ENCODE assay signal across 1 cellular context in genomic region chr2:2613279-2614199, GRCh38.
TF ChIP-seq lines count a peak whose summit lies in the region.

No MANE protein-coding gene starts in this region.

TF ChIP-seq in HepG2, 621 proteins besides CTCF, POLR2A, EP300 and RAD21 (continued from another document and continues in another):
- TF ChIP-seq HINFP (CRISPR knock-in tag; IDR thresholded peaks at IDR 0.05; ENCODE audit: low read depth) (0 out of 2 replicates have a peak, but pooled peaks have one; percentile 40), KDM3A (CRISPR knock-in tag; IDR thresholded peaks at IDR 0.05; ENCODE audit: low read depth) (no peak), ZNF263 (CRISPR knock-in tag; IDR thresholded peaks at IDR 0.05) (peak; percentile 23; the same call in 1 of the 2 replicates), POLR2AphosphoS5 (IDR thresholded peaks at IDR 0.05; ENCODE audit: low read depth, low read length) (peak; percentile 33; the same call in 1 of the 2 replicates), ZNF574 (CRISPR knock-in tag; IDR thresholded peaks at IDR 0.05) (peak; percentile 90), TOE1 (CRISPR knock-in tag; IDR thresholded peaks at IDR 0.05) (no peak), HES4 (CRISPR knock-in tag; IDR thresholded peaks at IDR 0.05; ENCODE audit: borderline replicate concordance) (0 out of 2 replicates have a peak, but pooled peaks have one; percentile 50), HNF4A (CRISPR knock-in tag; IDR thresholded peaks at IDR 0.05) (no peak), ZNF460 (CRISPR knock-in tag; IDR thresholded peaks at IDR 0.05; ENCODE audit: borderline replicate concordance) (no peak), ZBTB8A (CRISPR knock-in tag; IDR thresholded peaks at IDR 0.05; ENCODE audit: borderline replicate concordance, low read depth) (no peak), KDM4B (CRISPR knock-in tag; IDR thresholded peaks at IDR 0.05) (no peak), ZNF510 (CRISPR knock-in tag; IDR thresholded peaks at IDR 0.05; ENCODE audit: low read depth) (no peak), ZNF770 (CRISPR knock-in tag; IDR thresholded peaks at IDR 0.05) (no peak), ZNF567 (CRISPR knock-in tag; IDR thresholded peaks at IDR 0.05; ENCODE audit: borderline replicate concordance) (no peak), BHLHE40 (IDR thresholded peaks at IDR 0.05; ENCODE audit: low read length) (peak; percentile 65), ZHX1 (CRISPR knock-in tag; IDR thresholded peaks at IDR 0.05; ENCODE audit: low read depth) (peak; percentile 94), ZNF556 (CRISPR knock-in tag; IDR thresholded peaks at IDR 0.05; ENCODE audit: borderline replicate concordance) (0 out of 2 replicates have a peak, but pooled peaks have one; percentile 48), PITX1 (CRISPR knock-in tag; IDR thresholded peaks at IDR 0.05) (peak; percentile 72), LRRFIP1 (CRISPR knock-in tag; conservative IDR thresholded peaks at IDR 0.05) (no peak), ZBTB1 (CRISPR knock-in tag; IDR thresholded peaks at IDR 0.05; ENCODE audit: borderline replicate concordance) (no peak), ZNF430 (CRISPR knock-in tag; IDR thresholded peaks at IDR 0.05) (no peak), JUN (CRISPR knock-in tag; IDR thresholded peaks at IDR 0.05) (no peak), ZNF18 (CRISPR knock-in tag; IDR thresholded peaks at IDR 0.05; ENCODE audit: insufficient replicate concordance) (no peak), ETV5 (CRISPR knock-in tag; IDR thresholded peaks at IDR 0.05; ENCODE audit: borderline replicate concordance) (peak; percentile 16; the same call in 1 of the 2 replicates), RERE (CRISPR knock-in tag; IDR thresholded peaks at IDR 0.05; ENCODE audit: low read depth) (no peak), ZNF740 (CRISPR knock-in tag; IDR thresholded peaks at IDR 0.05) (no peak), FOSL2 (CRISPR knock-in tag; IDR thresholded peaks at IDR 0.05) (0 out of 2 replicates have a peak, but pooled peaks have one; percentile 11), CC2D1A (CRISPR knock-in tag; IDR thresholded peaks at IDR 0.05) (no peak), FOXP4 (CRISPR knock-in tag; IDR thresholded peaks at IDR 0.05) (peak; percentile 42; the same call in 1 of the 2 replicates), NFYC (CRISPR knock-in tag; IDR thresholded peaks at IDR 0.05) (no peak), ZNF781 (CRISPR knock-in tag; IDR thresholded peaks at IDR 0.05; ENCODE audit: borderline replicate concordance, not compliant biosample characterization) (no peak), ZEB1 (IDR thresholded peaks at IDR 0.05; ENCODE audit: insufficient replicate concordance, low read depth) (no peak), SYNCRIP (IDR thresholded peaks at IDR 0.05; ENCODE audit: insufficient read depth, low read depth, low read length) (no peak), ZNF274 (CRISPR knock-in tag; IDR thresholded peaks at IDR 0.05) (0 out of 2 replicates have a peak, but pooled peaks have one; percentile 51), MEF2D (CRISPR knock-in tag; IDR thresholded peaks at IDR 0.05) (no peak), ZMYM4 (CRISPR knock-in tag; IDR thresholded peaks at IDR 0.05) (peak; percentile 90), ELF4 (CRISPR knock-in tag; IDR thresholded peaks at IDR 0.05; ENCODE audit: borderline replicate concordance) (no peak)
